Comparison of ENCODE assay signal across 38 cellular contexts in genomic region chr5:175845229-175845628, GRCh38. TPM values are rescaled to one million over a fixed set of nuclear protein-coding genes. Genes with fewer than 3 reads are reported as not detected.
"Had no signal": no experiment of that assay in that cellular context is flagged by ENCODE, and none has a peak within 500 bp of the region (broad histone marks: within the 10 kb centered on the region; RNA-seq: fewer than 3 reads in every experiment).

No MANE protein-coding gene starts in this region.

- H3K27ac Mint-ChIP-seq: activated CD4-positive, alpha-beta memory T cell treated with anti-CD3 and anti-CD28 coated beads for 36 hours; activated CD4-positive, alpha-beta T cell treated with anti-CD3 and anti-CD28 coated beads for 36 hours; activated CD4-positive, alpha-beta T cell treated with anti-CD3 and anti-CD28 coated beads, Interleukin-2, amount 10 ng/mL, durations not matched to agents 24 days and 14 days; activated CD8-positive, alpha-beta memory T cell treated with anti-CD3 and anti-CD28 coated beads, Interleukin-2, amount 10 ng/mL, durations not matched to agents 7 days and 5 days; activated CD8-positive, alpha-beta T cell treated with anti-CD3 and anti-CD28 coated beads, Interleukin-2, amount 10 ng/mL, durations not matched to agents 7 days and 5 days; activated naive CD4-positive, alpha-beta T cell treated with anti-CD3 and anti-CD28 coated beads for 36 hours; activated naive CD4-positive, alpha-beta T cell treated with anti-CD3 and anti-CD28 coated beads, Interleukin-2, amount 50 U/mL, for 24 hours; activated naive CD8-positive, alpha-beta T cell treated with anti-CD3 and anti-CD28 coated beads for 36 hours; activated naive CD8-positive, alpha-beta T cell treated with anti-CD3 and anti-CD28 coated beads, Interleukin-2, amount 50 U/mL, for 24 hours; activated T-helper 1 cell treated with anti-CD3 and anti-CD28 coated beads, Interleukin-12 subunit alpha, Interleukin-12 subunit beta, Interleukin-2, Interleukin-4 antibody, amounts not matched to agents 30 ng/mL and 10 ng/mL and 1 ng/mL, durations not matched to agents 14 hours and 24 hours and 36 hours; activated T-helper 2 cell treated with anti-CD3 and anti-CD28 coated beads, Interferon-gamma antibody, Interleukin-2, Interleukin-4, amounts not matched to agents 10 μg/mL and 5 μg/mL and 100 μg/mL, durations not matched to agents 14 hours and 24 hours and 36 hours; T-helper 2 cell treated with Interferon-gamma antibody and Interleukin-4, amounts not matched to agents 5 μg/mL and 100 μg/mL, for 36 hours had no signal

- H3K27me3 ChIP-seq: adrenal gland, body of pancreas, colonic mucosa had no signal

- H3K4me3 ChIP-seq: adrenal gland, body of pancreas, colonic mucosa, esophagus squamous epithelium, gastroesophageal sphincter had no signal

- H3K9me3 Mint-ChIP-seq: activated CD4-positive, alpha-beta memory T cell treated with anti-CD3 and anti-CD28 coated beads for 36 hours; activated CD4-positive, alpha-beta T cell treated with anti-CD3 and anti-CD28 coated beads, Interleukin-2, amount 10 ng/mL, durations not matched to agents 24 days and 14 days; activated naive CD4-positive, alpha-beta T cell treated with anti-CD3 and anti-CD28 coated beads for 36 hours; activated naive CD4-positive, alpha-beta T cell treated with anti-CD3 and anti-CD28 coated beads, Interleukin-2, amount 50 U/mL, for 24 hours; activated naive CD8-positive, alpha-beta T cell treated with anti-CD3 and anti-CD28 coated beads for 36 hours; activated naive CD8-positive, alpha-beta T cell treated with anti-CD3 and anti-CD28 coated beads, Interleukin-2, amount 50 U/mL, for 24 hours; activated T-helper 1 cell treated with anti-CD3 and anti-CD28 coated beads, Interleukin-12 subunit alpha, Interleukin-12 subunit beta, Interleukin-2, Interleukin-4 antibody, amounts not matched to agents 30 ng/mL and 10 ng/mL and 1 ng/mL, durations not matched to agents 14 hours and 24 hours and 36 hours; activated T-helper 2 cell treated with anti-CD3 and anti-CD28 coated beads, Interferon-gamma antibody, Interleukin-2, Interleukin-4, amounts not matched to agents 10 μg/mL and 5 μg/mL and 100 μg/mL, durations not matched to agents 14 hours and 24 hours and 36 hours had no signal

- H3K9me3 ChIP-seq: adrenal gland, body of pancreas, colonic mucosa, esophagus squamous epithelium, gastroesophageal sphincter had no signal

- H3K27ac ChIP-seq: adrenal gland, body of pancreas, colonic mucosa, epithelial cell of prostate, esophagus squamous epithelium, gastroesophageal sphincter, WERI-Rb-1 had no signal

- H3K36me3 ChIP-seq: adrenal gland, colonic mucosa, esophagus squamous epithelium, gastroesophageal sphincter, WERI-Rb-1 had no signal

- H3K4me1 Mint-ChIP-seq: activated CD4-positive, alpha-beta T cell treated with anti-CD3 and anti-CD28 coated beads for 36 hours; activated CD4-positive, alpha-beta T cell treated with anti-CD3 and anti-CD28 coated beads, Interleukin-2, amount 10 ng/mL, durations not matched to agents 24 days and 14 days; activated CD8-positive, alpha-beta memory T cell treated with anti-CD3 and anti-CD28 coated beads, Interleukin-2, amount 10 ng/mL, durations not matched to agents 7 days and 5 days; activated naive CD4-positive, alpha-beta T cell treated with anti-CD3 and anti-CD28 coated beads, Interleukin-2, amount 50 U/mL, for 24 hours; activated naive CD8-positive, alpha-beta T cell treated with anti-CD3 and anti-CD28 coated beads for 36 hours; activated naive CD8-positive, alpha-beta T cell treated with anti-CD3 and anti-CD28 coated beads, Interleukin-2, amount 50 U/mL, for 24 hours had no signal

- H3K4me1 ChIP-seq: body of pancreas, colonic mucosa, esophagus squamous epithelium, gastroesophageal sphincter had no signal

- H3K4me3 Mint-ChIP-seq: activated CD4-positive, alpha-beta memory T cell treated with anti-CD3 and anti-CD28 coated beads for 36 hours; activated CD4-positive, alpha-beta T cell treated with anti-CD3 and anti-CD28 coated beads for 36 hours; activated CD4-positive, alpha-beta T cell treated with anti-CD3 and anti-CD28 coated beads, Interleukin-2, amount 10 ng/mL, durations not matched to agents 24 days and 14 days; activated CD8-positive, alpha-beta memory T cell treated with anti-CD3 and anti-CD28 coated beads, Interleukin-2, amount 10 ng/mL, durations not matched to agents 7 days and 5 days; activated CD8-positive, alpha-beta T cell treated with anti-CD3 and anti-CD28 coated beads, Interleukin-2, amount 10 ng/mL, durations not matched to agents 7 days and 5 days; activated naive CD4-positive, alpha-beta T cell treated with anti-CD3 and anti-CD28 coated beads for 36 hours; activated naive CD4-positive, alpha-beta T cell treated with anti-CD3 and anti-CD28 coated beads, Interleukin-2, amount 50 U/mL, for 24 hours; activated naive CD8-positive, alpha-beta T cell treated with anti-CD3 and anti-CD28 coated beads for 36 hours; activated naive CD8-positive, alpha-beta T cell treated with anti-CD3 and anti-CD28 coated beads, Interleukin-2, amount 50 U/mL, for 24 hours; activated T-helper 1 cell treated with anti-CD3 and anti-CD28 coated beads, Interleukin-12 subunit alpha, Interleukin-12 subunit beta, Interleukin-2, Interleukin-4 antibody, amounts not matched to agents 30 ng/mL and 10 ng/mL and 1 ng/mL, durations not matched to agents 14 hours and 24 hours and 36 hours; T-helper 17 cell; T-helper 2 cell treated with Interferon-gamma antibody and Interleukin-4, amounts not matched to agents 5 μg/mL and 100 μg/mL, for 36 hours had no signal

- DNase-seq: activated CD4-positive, alpha-beta memory T cell treated with anti-CD3 and anti-CD28 coated beads for 36 hours; activated CD4-positive, alpha-beta T cell treated with anti-CD3 and anti-CD28 coated beads for 36 hours; activated CD4-positive, alpha-beta T cell treated with anti-CD3 and anti-CD28 coated beads, Interleukin-2, amount 10 ng/mL, durations not matched to agents 24 days and 14 days; activated CD4-positive, CD25-positive, alpha-beta regulatory T cell; activated CD4-positive, CD25-positive, alpha-beta regulatory T cell treated with anti-CD3 and anti-CD28 coated beads, Interleukin-2, amount 50 U/mL, for 72 hours; activated CD8-positive, alpha-beta memory T cell treated with anti-CD3 and anti-CD28 coated beads, Interleukin-2, amount 10 ng/mL, durations not matched to agents 7 days and 5 days; activated CD8-positive, alpha-beta memory T cell treated with anti-CD3 and anti-CD28 coated beads, Interleukin-2, amount 50 U/mL, for 4 hours; activated CD8-positive, alpha-beta T cell treated with anti-CD3 and anti-CD28 coated beads, Interleukin-2, amount 10 ng/mL, durations not matched to agents 7 days and 5 days; activated effector memory CD4-positive, alpha-beta T cell treated with anti-CD3 and anti-CD28 coated beads, Interleukin-2, amount 50 U/mL, for 16 hours; activated naive CD4-positive, alpha-beta T cell treated with anti-CD3 and anti-CD28 coated beads for 36 hours; activated naive CD8-positive, alpha-beta T cell treated with anti-CD3 and anti-CD28 coated beads for 36 hours; activated naive CD8-positive, alpha-beta T cell treated with anti-CD3 and anti-CD28 coated beads, Interleukin-2, amount 50 U/mL, for 24 hours; activated T-cell treated with anti-CD3 and anti-CD28 coated beads, Interleukin-2, amount 50 U/mL, for 1 hour; activated T-cell treated with anti-CD3 and anti-CD28 coated beads, Interleukin-2, amount 50 U/mL, for 48 hours; adrenal gland; aorta; body of pancreas; caudate nucleus; colonic mucosa; effector CD8-positive, alpha-beta T cell; esophagus squamous epithelium; foreskin melanocyte; T-helper 1 cell; T-helper 17 cell; T1000; WERI-Rb-1 had no signal

- H3K36me3 Mint-ChIP-seq: activated CD8-positive, alpha-beta memory T cell treated with anti-CD3 and anti-CD28 coated beads, Interleukin-2, amount 10 ng/mL, durations not matched to agents 7 days and 5 days; activated naive CD8-positive, alpha-beta T cell treated with anti-CD3 and anti-CD28 coated beads for 36 hours had no signal

- H3K27me3 Mint-ChIP-seq: activated CD4-positive, alpha-beta memory T cell treated with anti-CD3 and anti-CD28 coated beads for 36 hours; activated CD4-positive, alpha-beta T cell treated with anti-CD3 and anti-CD28 coated beads for 36 hours; activated naive CD8-positive, alpha-beta T cell treated with anti-CD3 and anti-CD28 coated beads for 36 hours; activated naive CD8-positive, alpha-beta T cell treated with anti-CD3 and anti-CD28 coated beads, Interleukin-2, amount 50 U/mL, for 24 hours had no signal

RNA-seq across cellular contexts. Expression of gene CPLX2, which starts 26.1 kb away (rescaled TPM):
- total RNA-seq: activated CD4-positive, alpha-beta memory T cell treated with anti-CD3 and anti-CD28 coated beads for 36 hours; activated CD4-positive, alpha-beta T cell treated with anti-CD3 and anti-CD28 coated beads for 36 hours; activated CD4-positive, alpha-beta T cell treated with anti-CD3 and anti-CD28 coated beads, Interleukin-2, amount 10 ng/mL, durations not matched to agents 24 days and 14 days; activated CD8-positive, alpha-beta memory T cell treated with anti-CD3 and anti-CD28 coated beads for 36 hours; activated CD8-positive, alpha-beta memory T cell treated with anti-CD3 and anti-CD28 coated beads, Interleukin-2, amount 10 ng/mL, durations not matched to agents 7 days and 5 days; activated CD8-positive, alpha-beta T cell treated with anti-CD3 and anti-CD28 coated beads, Interleukin-2, amount 10 ng/mL, durations not matched to agents 7 days and 5 days; activated naive CD4-positive, alpha-beta T cell treated with anti-CD3 and anti-CD28 coated beads for 36 hours; activated naive CD8-positive, alpha-beta T cell treated with anti-CD3 and anti-CD28 coated beads for 36 hours; activated T-helper 1 cell treated with anti-CD3 and anti-CD28 coated beads, Interleukin-12 subunit alpha, Interleukin-12 subunit beta, Interleukin-2, Interleukin-4 antibody, amounts not matched to agents 30 ng/mL and 10 ng/mL and 1 ng/mL, durations not matched to agents 14 hours and 24 hours and 36 hours; activated T-helper 2 cell treated with anti-CD3 and anti-CD28 coated beads, Interferon-gamma antibody, Interleukin-2, Interleukin-4, amounts not matched to agents 10 μg/mL and 5 μg/mL and 100 μg/mL, durations not matched to agents 14 hours and 24 hours and 36 hours; aorta; dermis microvascular lymphatic vessel endothelial cell; endothelial cell of umbilical vein; fibroblast of lung; fibroblast of villous mesenchyme; glomerular endothelial cell; T-helper 17 cell had no signal
- polyA plus RNA-seq: aorta, endothelial cell of umbilical vein had no signal
